4 cellular contexts compared by ENCODE assay signal in genomic region chr10:47971598-47971997, GRCh38. TPM values are rescaled to one million over a fixed set of nuclear protein-coding genes. Genes with fewer than 3 reads are reported as not detected.
"Had no signal": no experiment of that assay in that cellular context is flagged by ENCODE, and none has a peak within 500 bp of the region (broad histone marks: within the 10 kb centered on the region; RNA-seq: fewer than 3 reads in every experiment).

No MANE protein-coding gene starts in this region.

RNA-seq across cellular contexts. Expression of gene FAM25C, which starts 28.0 kb away (rescaled TPM):
- total RNA-seq: LHCN-M2, M059J, MCF 10A, NCI-H460 had no signal

RNA-seq across cellular contexts. Expression of gene NPY4R2, which starts 53.1 kb away (rescaled TPM):
- total RNA-seq: LHCN-M2, MCF 10A, NCI-H460 had no signal
